1 cellular context compared by ENCODE assay signal in genomic region chr10:49941447-49942338, GRCh38.
TF ChIP-seq lines count a peak whose summit lies in the region.

TSS of gene PARG (minus strand) at chr10:49942027. CDS start at chr10:49941725, 302 bp downstream.
TSS of gene TIMM23B (plus strand) at chr10:49942053. CDS start at chr10:49942195, 142 bp downstream.

TF ChIP-seq in HepG2, 621 proteins besides CTCF, POLR2A, EP300 and RAD21 (continued from another document and continues in another):
- TF ChIP-seq ZBTB40 (IDR thresholded peaks at IDR 0.05) (peak; percentile 70), ZBTB40 (CRISPR knock-in tag; IDR thresholded peaks at IDR 0.05) (peak; percentile 30; the same call in 1 of the 2 replicates), SRY (CRISPR knock-in tag; IDR thresholded peaks at IDR 0.05) (0 out of 2 replicates have a peak, but pooled peaks have one; percentile 34), ZNF337 (CRISPR knock-in tag; IDR thresholded peaks at IDR 0.05; ENCODE audit: borderline replicate concordance, low read depth) (peak; percentile 76; the same call in 1 of the 2 replicates), ZNF264 (CRISPR knock-in tag; IDR thresholded peaks at IDR 0.05) (peak; percentile 97), ZNF547 (CRISPR knock-in tag; IDR thresholded peaks at IDR 0.05) (peak; percentile 82; the same call in 1 of the 2 replicates), NR2C2 (CRISPR knock-in tag; IDR thresholded peaks at IDR 0.05; ENCODE audit: borderline replicate concordance) (peak; percentile 91), ZNF230 (CRISPR knock-in tag; IDR thresholded peaks at IDR 0.05) (0 out of 2 replicates have a peak, but pooled peaks have one; percentile 25), POLR2AphosphoS5 (IDR thresholded peaks at IDR 0.05; ENCODE audit: low read depth, low read length) (peak; percentile 56; the same call in 1 of the 2 replicates), TBX3 (IDR thresholded peaks at IDR 0.05; ENCODE audit: borderline replicate concordance) (peak; percentile 43; the same call in 1 of the 2 replicates), FOSL2 (CRISPR knock-in tag; IDR thresholded peaks at IDR 0.05) (peak; percentile 37; the same call in 1 of the 2 replicates), HOXA9 (CRISPR knock-in tag; IDR thresholded peaks at IDR 0.05; ENCODE audit: borderline replicate concordance) (peak; percentile 61; the same call in 1 of the 2 replicates), PRDM10 (CRISPR knock-in tag; IDR thresholded peaks at IDR 0.05; ENCODE audit: low read depth) (peak; percentile 54; the same call in 1 of the 2 replicates), HNF1B (CRISPR knock-in tag; IDR thresholded peaks at IDR 0.05) (peak; percentile 81), POLR2G (IDR thresholded peaks at IDR 0.05; ENCODE audit: low read depth, low read length) (peak; percentile 74), TFDP2 (CRISPR knock-in tag; IDR thresholded peaks at IDR 0.05) (peak; percentile 86), ZNF777 (CRISPR knock-in tag; IDR thresholded peaks at IDR 0.05) (peak; percentile 49; the same call in 1 of the 2 replicates), POGZ (CRISPR knock-in tag; IDR thresholded peaks at IDR 0.05) (peak; percentile 71; the same call in 1 of the 2 replicates), SIN3B (IDR thresholded peaks at IDR 0.05; ENCODE audit: low read length) (0 out of 2 replicates have a peak, but pooled peaks have one; percentile 42), ZNF263 (CRISPR knock-in tag; IDR thresholded peaks at IDR 0.05) (peak; percentile 36; the same call in 1 of the 2 replicates), ZNF605 (CRISPR knock-in tag; IDR thresholded peaks at IDR 0.05) (peak; percentile 34; the same call in 1 of the 2 replicates), DMAP1 (CRISPR knock-in tag; IDR thresholded peaks at IDR 0.05) (peak; percentile 92), HNF1A (IDR thresholded peaks at IDR 0.05; ENCODE audit: low read depth) (0 out of 2 replicates have a peak, but pooled peaks have one; percentile 13), HNF1A (CRISPR knock-in tag; IDR thresholded peaks at IDR 0.05; ENCODE audit: borderline replicate concordance) (peak; percentile 38; the same call in 1 of the 2 replicates), SPEN (CRISPR knock-in tag; IDR thresholded peaks at IDR 0.05; ENCODE audit: low read depth) (peak; percentile 97), ZNF589 (CRISPR knock-in tag; conservative IDR thresholded peaks at IDR 0.05) (peak; percentile 72; the same call in 1 of the 2 replicates), PHF20 (CRISPR knock-in tag; IDR thresholded peaks at IDR 0.05) (peak; percentile 96), ZFY (CRISPR knock-in tag; IDR thresholded peaks at IDR 0.05) (peak; percentile 92), THAP11 (CRISPR knock-in tag; IDR thresholded peaks at IDR 0.05) (peak; percentile 93), GABPB1 (CRISPR knock-in tag; IDR thresholded peaks at IDR 0.05) (peak; percentile 99), SMYD3 (CRISPR knock-in tag; IDR thresholded peaks at IDR 0.05) (0 out of 2 replicates have a peak, but pooled peaks have one; percentile 33), IRF9 (CRISPR knock-in tag; IDR thresholded peaks at IDR 0.05; ENCODE audit: borderline replicate concordance) (0 out of 2 replicates have a peak, but pooled peaks have one; percentile 76)
